In genomic region chr22:32411388-32411787, GRCh38 we compare ENCODE assay signal across 9 cellular contexts. TPM values are rescaled to one million over a fixed set of nuclear protein-coding genes. Genes with fewer than 3 reads are reported as not detected.
DNase-seq lines count a peak whose midpoint lies in the region; ATAC-seq lines count a peak whose summit lies in the region.
"Had no signal": no experiment of that assay in that cellular context is flagged by ENCODE, and none has a peak within 500 bp of the region (broad histone marks: within the 10 kb centered on the region; RNA-seq: fewer than 3 reads in every experiment).

No MANE protein-coding gene starts in this region.

- H3K27me3 ChIP-seq in HUES48 (ENCODE audit: control insufficient read depth, insufficient read depth, low read length): no peaks in the 10 kb centered on the region; the same call in 1 of the 2 replicates

- peaks cover 25% of the 10 kb centered on the region for H3K36me3 Mint-ChIP-seq in activated naive CD8-positive, alpha-beta T cell treated with anti-CD3 and anti-CD28 coated beads, Interleukin-2, amount 10 ng/mL, durations not matched to agents 7 days and 5 days
- H3K36me3 Mint-ChIP-seq in stimulated activated effector memory CD8-positive, alpha-beta T cell treated with anti-CD3 and anti-CD28 coated beads, Interleukin-12 subunit alpha, Interleukin-12 subunit beta, amount 100 ng/mL, for 72 hours: peaks cover 45% of the 10 kb centered on the region

- peak overlapping the region; percentile 93 for H3K27ac Mint-ChIP-seq in activated naive CD8-positive, alpha-beta T cell treated with anti-CD3 and anti-CD28 coated beads, Interleukin-2, amount 10 ng/mL, durations not matched to agents 7 days and 5 days
- H3K27ac Mint-ChIP-seq in stimulated activated effector memory CD8-positive, alpha-beta T cell treated with anti-CD3 and anti-CD28 coated beads, Interleukin-12 subunit alpha, Interleukin-12 subunit beta, amount 100 ng/mL, for 72 hours: peak overlapping the region; percentile 95

- ATAC-seq in activated naive CD8-positive, alpha-beta T cell treated with anti-CD3 and anti-CD28 coated beads, Interleukin-2, amount 10 ng/mL, durations not matched to agents 7 days and 5 days (ENCODE audit: low read depth): peak; percentile 10
- ATAC-seq in stimulated activated effector memory CD8-positive, alpha-beta T cell treated with anti-CD3 and anti-CD28 coated beads, Interleukin-12 subunit alpha, Interleukin-12 subunit beta, amount 100 ng/mL, for 72 hours: peak; percentile 52
- ATAC-seq in sciatic nerve: no peak

- H3K4me3 ChIP-seq in HUES48 (ENCODE audit: low read depth, low read length): peak overlapping the region; percentile 87

- peak overlapping the region; percentile 72 for H3K9ac ChIP-seq in HUES48 (ENCODE audit: low read depth, low read length)

- peaks cover 44% of the 10 kb centered on the region for H3K4me1 Mint-ChIP-seq in activated naive CD8-positive, alpha-beta T cell treated with anti-CD3 and anti-CD28 coated beads, Interleukin-2, amount 10 ng/mL, durations not matched to agents 7 days and 5 days
- peaks cover 23% of the 10 kb centered on the region for H3K4me1 Mint-ChIP-seq in stimulated activated effector memory CD8-positive, alpha-beta T cell treated with anti-CD3 and anti-CD28 coated beads, Interleukin-12 subunit alpha, Interleukin-12 subunit beta, amount 100 ng/mL, for 72 hours

- POLR2A ChIA-PET in activated naive CD8-positive, alpha-beta T cell treated with anti-CD3 and anti-CD28 coated beads, Interleukin-2, amount 10 ng/mL, durations not matched to agents 7 days and 5 days (lab: Charles Lee): interaction anchor here (3.3 kb wide), 1 partner anchor 64 kb away, joined by 30 read pairs; the partner anchor contains the start of gene FBXO7

- no peaks in the 10 kb centered on the region for H3K9me3 ChIP-seq in HUES48 (ENCODE audit: control insufficient read depth, insufficient read depth, low read length)

- no peaks in the 10 kb centered on the region for H3K9me3 Mint-ChIP-seq in activated naive CD8-positive, alpha-beta T cell treated with anti-CD3 and anti-CD28 coated beads, Interleukin-2, amount 10 ng/mL, durations not matched to agents 7 days and 5 days
- no peaks in the 10 kb centered on the region for H3K9me3 Mint-ChIP-seq in stimulated activated effector memory CD8-positive, alpha-beta T cell treated with anti-CD3 and anti-CD28 coated beads, Interleukin-12 subunit alpha, Interleukin-12 subunit beta, amount 100 ng/mL, for 72 hours

- H3K27me3 Mint-ChIP-seq in activated naive CD8-positive, alpha-beta T cell treated with anti-CD3 and anti-CD28 coated beads, Interleukin-2, amount 10 ng/mL, durations not matched to agents 7 days and 5 days: peaks cover 3% of the 10 kb centered on the region

- peak; percentile 58 for DNase-seq in ELR (ENCODE audit: low read depth)
- DNase-seq in activated naive CD8-positive, alpha-beta T cell treated with anti-CD3 and anti-CD28 coated beads, Interleukin-2, amount 10 ng/mL, durations not matched to agents 7 days and 5 days: no peak
- peak; percentile 55 for DNase-seq in iris pigment epithelial cell (ENCODE audit: low read depth)
- DNase-seq in stimulated activated effector memory CD8-positive, alpha-beta T cell treated with anti-CD3 and anti-CD28 coated beads, Interleukin-12 subunit alpha, Interleukin-12 subunit beta, amount 100 ng/mL, for 72 hours (ENCODE audit: low spot score in 2 of 2): no peak
- DNase-seq in sciatic nerve (ENCODE audit: low spot score): no peak
- DNase-seq in midbrain (lab: John Stamatoyannopoulos, UW): no peak
- DNase-seq in NCI-H2029 treated with DMSO at 0.1 percent for 48 hours (lab: John Stamatoyannopoulos, UW): no peak

- intact Hi-C loops in sciatic nerve (cut with DNase I): no loop called here

- peaks cover 37% of the 10 kb centered on the region for H3K36me3 ChIP-seq in HUES48 (ENCODE audit: control insufficient read depth, insufficient read depth, low read length)

- H3K4me1 ChIP-seq in HUES48 (ENCODE audit: control insufficient read depth, insufficient read depth, low read length): peaks cover 14% of the 10 kb centered on the region

- H3K4me3 Mint-ChIP-seq in activated naive CD8-positive, alpha-beta T cell treated with anti-CD3 and anti-CD28 coated beads, Interleukin-2, amount 10 ng/mL, durations not matched to agents 7 days and 5 days: peak overlapping the region; percentile 95
- peak overlapping the region; percentile 86 for H3K4me3 Mint-ChIP-seq in stimulated activated effector memory CD8-positive, alpha-beta T cell treated with anti-CD3 and anti-CD28 coated beads, Interleukin-12 subunit alpha, Interleukin-12 subunit beta, amount 100 ng/mL, for 72 hours

- H3K27ac ChIP-seq in HUES48 (ENCODE audit: low read depth, low read length): peak overlapping the region; percentile 85

RNA-seq across cellular contexts. Expression of gene RTCB, which starts 0.7 kb away (rescaled TPM):
- total RNA-seq in activated naive CD8-positive, alpha-beta T cell treated with anti-CD3 and anti-CD28 coated beads, Interleukin-2, amount 10 ng/mL, durations not matched to agents 7 days and 5 days: 10 to 100 TPM; 53.0 to 57.2 TPM
- total RNA-seq in sciatic nerve: 47.3 TPM

RNA-seq across cellular contexts. Expression of gene BPIFC, which starts 52.9 kb away (rescaled TPM):
- total RNA-seq in activated naive CD8-positive, alpha-beta T cell treated with anti-CD3 and anti-CD28 coated beads, Interleukin-2, amount 10 ng/mL, durations not matched to agents 7 days and 5 days: not detected
- total RNA-seq in sciatic nerve: not detected
- total RNA-seq: subcutaneous adipose tissue had no signal

RNA-seq across cellular contexts. Expression of gene RFPL3, which starts 53.7 kb away (rescaled TPM):
- total RNA-seq in activated naive CD8-positive, alpha-beta T cell treated with anti-CD3 and anti-CD28 coated beads, Interleukin-2, amount 10 ng/mL, durations not matched to agents 7 days and 5 days: not detected
- not detected for total RNA-seq in sciatic nerve
- total RNA-seq: subcutaneous adipose tissue had no signal

Comparison
In these comparisons a context has a peak if more than half of its experiments do, and no peak if none do; other contexts are left out.
1. DNase-seq: peak in ELR (single experiment) and iris pigment epithelial cell (single experiment); none in activated naive CD8-positive, alpha-beta T cell treated with anti-CD3 and anti-CD28 coated beads, Interleukin-2, amount 10 ng/mL, durations not matched to agents 7 days and 5 days (single experiment), stimulated activated effector memory CD8-positive, alpha-beta T cell treated with anti-CD3 and anti-CD28 coated beads, Interleukin-12 subunit alpha, Interleukin-12 subunit beta, amount 100 ng/mL, for 72 hours (0 of 2), sciatic nerve (single experiment), midbrain (single experiment) and NCI-H2029 treated with DMSO at 0.1 percent for 48 hours (single experiment).